1 cellular context compared by ENCODE assay signal in the genomic region with DNA sequence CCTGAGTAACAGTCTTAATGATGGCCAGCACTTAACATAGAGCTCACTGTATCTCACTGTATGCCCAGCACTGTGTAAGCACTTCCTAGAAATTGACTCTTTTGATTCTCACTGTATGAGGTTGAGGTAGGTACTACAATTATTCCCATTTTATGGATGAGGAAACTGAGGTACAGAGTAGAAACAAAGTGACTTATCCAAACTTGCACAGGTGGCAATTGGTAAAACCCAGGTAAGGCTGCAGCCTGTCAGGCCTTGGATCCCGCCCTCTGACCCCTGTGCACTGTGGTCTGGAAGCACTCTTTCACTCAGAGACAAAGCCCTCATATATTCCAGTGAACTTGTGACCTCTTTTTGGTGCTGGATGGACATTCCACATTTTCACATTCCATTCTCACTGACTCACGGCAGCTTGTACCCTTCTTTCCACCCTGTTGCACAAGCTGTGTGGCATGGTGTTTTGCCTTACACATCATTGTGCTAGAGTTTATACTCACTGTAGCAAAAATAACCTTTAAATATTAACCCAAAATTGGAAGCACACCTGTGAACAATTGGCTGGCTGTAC.
TF ChIP-seq lines count a peak whose summit lies in the region.

No MANE protein-coding gene starts in this region.

TF ChIP-seq in HepG2, 621 proteins besides CTCF, POLR2A, EP300 and RAD21 (continued from another document):
- TF ChIP-seq MLLT10 (CRISPR knock-in tag; IDR thresholded peaks at IDR 0.05), result no peak
- TF ChIP-seq KLF6 (CRISPR knock-in tag; IDR thresholded peaks at IDR 0.05), result no peak
- no peak for TF ChIP-seq SP2 (CRISPR knock-in tag; IDR thresholded peaks at IDR 0.05)
- TF ChIP-seq MXD1 (CRISPR knock-in tag; IDR thresholded peaks at IDR 0.05), result no peak
- no peak for TF ChIP-seq ZNF713 (CRISPR knock-in tag; IDR thresholded peaks at IDR 0.05)
- peak; percentile 79 for TF ChIP-seq ZFP37 (CRISPR knock-in tag; IDR thresholded peaks at IDR 0.05; ENCODE audit: borderline replicate concordance)
- TF ChIP-seq MXD3 (CRISPR knock-in tag; IDR thresholded peaks at IDR 0.05), result no peak
- peak; percentile 98 for TF ChIP-seq ZMYM3 (CRISPR knock-in tag; IDR thresholded peaks at IDR 0.05)
- no peak for TF ChIP-seq NFKB2 (CRISPR knock-in tag; IDR thresholded peaks at IDR 0.05; ENCODE audit: borderline replicate concordance)
- peak; percentile 91 for TF ChIP-seq FOXA3 (CRISPR knock-in tag; IDR thresholded peaks at IDR 0.05)
- TF ChIP-seq ATF7-NPFF (CRISPR knock-in tag; IDR thresholded peaks at IDR 0.05; ENCODE audit: low read depth), result peak; percentile 25; the same call in 1 of the 2 replicates
- no peak for TF ChIP-seq PAWR (CRISPR knock-in tag; IDR thresholded peaks at IDR 0.05; ENCODE audit: borderline replicate concordance)
- peak in 1 of 2 experiments; percentile 77; a peak in 1 of 4 replicates for TF ChIP-seq KLF16 (CRISPR knock-in tag; IDR thresholded peaks at IDR 0.05)
- 0 out of 2 replicates have a peak, but pooled peaks have one; percentile 29 for TF ChIP-seq KDM5B (CRISPR knock-in tag; IDR thresholded peaks at IDR 0.05; ENCODE audit: borderline replicate concordance)
- TF ChIP-seq ARNTL (CRISPR knock-in tag; IDR thresholded peaks at IDR 0.05), result peak; percentile 64; the same call in 1 of the 2 replicates
- TF ChIP-seq NFYB (CRISPR knock-in tag; IDR thresholded peaks at IDR 0.05), result peak; percentile 17; the same call in 1 of the 2 replicates
- TF ChIP-seq ZNF24 (IDR thresholded peaks at IDR 0.05), result no peak
- no peak for TF ChIP-seq KAT7 (CRISPR knock-in tag; IDR thresholded peaks at IDR 0.05; ENCODE audit: borderline replicate concordance)
TF ChIP-seq in HepG2: peak in this region for 232.
